10 cellular contexts compared by ENCODE assay signal in genomic region chr6:28719275-28719940, GRCh38.
DNase-seq lines count a peak whose midpoint lies in the region; ATAC-seq, FAIRE-seq and TF ChIP-seq lines count a peak whose summit lies in the region.
"Had no signal": no experiment of that assay in that cellular context is flagged by ENCODE, and none has a peak within 500 bp of the region (broad histone marks: within the 10 kb centered on the region; RNA-seq: fewer than 3 reads in every experiment).

No MANE protein-coding gene starts in this region.

- H2BK120ac ChIP-seq in H1 (replicated peaks; ENCODE audit: low read depth, low read length), result no peak overlapping the region

- H3K14ac ChIP-seq in H1 (ENCODE audit: insufficient read length), result no peak overlapping the region

- no peaks in the 10 kb centered on the region for H3K79me1 ChIP-seq in H1 (ENCODE audit: low read depth, low read length)

- POLR2A ChIA-PET in OCI-LY7 (lab: Charles Lee), result interaction anchor here (1.8 kb wide), 1 partner anchor 9 kb away, joined by 8 read pairs; no protein-coding TSS in a partner anchor
- POLR2A ChIA-PET in H1 (lab: Charles Lee; ENCODE audit: partially characterized antibody), result interaction anchor here (0.6 to 2.8 kb wide), 7 partner anchors 9 to 896 kb away, joined by 3 to 10 read pairs (median 4); no protein-coding TSS in a partner anchor

- no peaks in the 10 kb centered on the region for H3K4me1 ChIP-seq in HAP-1
- no peaks in the 10 kb centered on the region for H3K4me1 ChIP-seq in OCI-LY7 (ENCODE audit: insufficient read depth, low read length, poor library complexity, severe bottlenecking)
- no peaks in the 10 kb centered on the region for H3K4me1 ChIP-seq in H1 (replicated peaks in 1 of 4; ENCODE audit: control insufficient read depth in 3 of 4, insufficient read depth in 4 of 4, low read length in 3 of 4)
- H3K4me1 ChIP-seq: upper lobe of left lung had no signal

- no peaks in the 10 kb centered on the region for H3K4me1 Mint-ChIP-seq in stimulated activated memory B cell treated with anti-CD40 and anti-IgM and Interleukin-4, amounts not matched to agents 10 μg/mL and 1 μg/mL and 100 μg/mL, for 72 hours
- H3K4me1 Mint-ChIP-seq: activated B cell treated with CpG ODN at 0.5 μM for 24 hours had no signal

- no peak overlapping the region for H4K91ac ChIP-seq in H1 (replicated peaks; ENCODE audit: insufficient read length, low read length)

- FAIRE-seq in H1 (lab: Jason Lieb, UNC) (no peak), GM19239 (lab: Jason Lieb, UNC) (no peak)

- 12% methylated on average over 11 of the region's 11 CpGs; no CpG with 5 or more reads in 1 of the 2 experiments for WGBS in H1 (ENCODE audit: extremely low coverage in 1 of 2, insufficient coverage in 1 of 2, insufficient read length in 1 of 2, insufficient replicate concordance in 2 of 2, low coverage in 1 of 2, low lambda C conversion rate in 2 of 2, missing lambda C conversion rate in 1 of 2), 2 experiments

- TF ChIP-seq EP300 in H1 (IDR thresholded peaks at IDR 0.05; ENCODE audit: borderline replicate concordance in 1 of 2, low read depth in 2 of 2, low read length in 2 of 2), result no peak

- H3K9ac ChIP-seq in H1 (replicated peaks in 1 of 4; ENCODE audit: extremely low read depth in 1 of 4, low read depth in 3 of 4, low read length in 3 of 4), result no peak overlapping the region

- H3K4me3 ChIP-seq in HAP-1 (no peak overlapping the region), OCI-LY7 (ENCODE audit: low read depth, low read length, poor library complexity, severe bottlenecking) (no peak overlapping the region), H1 (ENCODE audit: extremely low read depth in 1 of 4, insufficient read depth in 2 of 4, low read depth in 3 of 4, low read length in 4 of 4) (peak overlapping the region in 2 of 4 experiments; percentile 13 to 48; a peak in 2 of 8 replicates)
- H3K4me3 ChIP-seq: upper lobe of left lung had no signal

- H3K36me3 Mint-ChIP-seq in stimulated activated memory B cell treated with anti-CD40 and anti-IgM and Interleukin-4, amounts not matched to agents 10 μg/mL and 1 μg/mL and 100 μg/mL, for 72 hours, result no peaks in the 10 kb centered on the region

- ATAC-seq in stimulated activated memory B cell treated with anti-CD40 and anti-IgM and Interleukin-4, amounts not matched to agents 10 μg/mL and 1 μg/mL and 100 μg/mL, for 72 hours, result no peak

- H3K9me3 ChIP-seq in HAP-1, result no peaks in the 10 kb centered on the region
- no peaks in the 10 kb centered on the region for H3K9me3 ChIP-seq in OCI-LY7 (ENCODE audit: low read length)
- no peaks in the 10 kb centered on the region for H3K9me3 ChIP-seq in H1 (ENCODE audit: insufficient read depth in 2 of 2, low read depth in 1 of 2, low read length in 1 of 2)
- H3K9me3 ChIP-seq: upper lobe of left lung had no signal

- H2BK12ac ChIP-seq in H1 (ENCODE audit: low read depth, low read length), result no peak overlapping the region

- BruUV-seq in OCI-LY7 (replicated peaks; lab: Mats Ljungman, UMichigan), result no TSS peak

- H3K56ac ChIP-seq in H1 (replicated peaks; ENCODE audit: insufficient read length, low read depth, low read length), result no peak overlapping the region

- no peak overlapping the region for H3K23ac ChIP-seq in H1 (ENCODE audit: insufficient read length)

- H4K8ac ChIP-seq in H1 (ENCODE audit: extremely low read depth, insufficient read depth, low read length), result no peak overlapping the region

- H3K27ac Mint-ChIP-seq in stimulated activated memory B cell treated with anti-CD40 and anti-IgM and Interleukin-4, amounts not matched to agents 10 μg/mL and 1 μg/mL and 100 μg/mL, for 72 hours, result no peak overlapping the region
- H3K27ac Mint-ChIP-seq: activated B cell treated with CpG ODN at 0.5 μM for 24 hours had no signal

- no peaks in the 10 kb centered on the region for H3K9me3 Mint-ChIP-seq in stimulated activated memory B cell treated with anti-CD40 and anti-IgM and Interleukin-4, amounts not matched to agents 10 μg/mL and 1 μg/mL and 100 μg/mL, for 72 hours

- TF ChIP-seq CTCF in OCI-LY7 (conservative IDR thresholded peaks at IDR 0.05; ENCODE audit: low read length) (no peak), H1 (IDR thresholded peaks at IDR 0.05; ENCODE audit: control extremely low read depth in 1 of 3, insufficient read depth in 1 of 3, low read depth in 1 of 3, low read length in 3 of 3) (no peak)

- no peak overlapping the region for H2BK20ac ChIP-seq in H1 (ENCODE audit: low read length)

- intact Hi-C loops in OCI-LY7 (cut with micrococcal nuclease; ENCODE audit: unreplicated experiment), result no loop called here

- H2AFZ ChIP-seq in OCI-LY7 (ENCODE audit: low read length), result no peak overlapping the region
- no peak overlapping the region for H2AFZ ChIP-seq in H1 (ENCODE audit: low read length)

- no peak overlapping the region for H3K18ac ChIP-seq in H1 (ENCODE audit: extremely low read depth, low read length)

- H4K5ac ChIP-seq in H1 (ENCODE audit: insufficient read length, low read depth, low read length), result no peak overlapping the region

- no peaks in the 10 kb centered on the region for H3K79me2 ChIP-seq in OCI-LY7 (ENCODE audit: insufficient read depth, low read depth, low read length)
- no peaks in the 10 kb centered on the region for H3K79me2 ChIP-seq in H1 (ENCODE audit: control insufficient read depth in 1 of 2, insufficient read depth in 2 of 2, low read length in 2 of 2)

- in situ Hi-C loops in Caki2 (cut with HindIII; ENCODE audit: low pct_unique_long_range_greater_than_20kb, low sequenced_read_pairs) (no loop called here), HAP-1 (cut with MboI; ENCODE audit: low sequenced_read_pairs) (no loop called here)

- no peaks in the 10 kb centered on the region for H3K9me2 ChIP-seq in OCI-LY7 (ENCODE audit: insufficient read depth, low read length)

- no peak for TF ChIP-seq RAD21 in H1 (IDR thresholded peaks at IDR 0.05 in 1 of 2, conservative IDR thresholded peaks at IDR 0.05 in 1 of 2; ENCODE audit: low read depth in 2 of 2, low read length in 2 of 2)

- H2BK5ac ChIP-seq in H1 (ENCODE audit: low read depth, low read length), result no peak overlapping the region

- no peak overlapping the region for H3K4ac ChIP-seq in H1 (replicated peaks; ENCODE audit: insufficient read length, low read depth, low read length)

- H3K27me3 Mint-ChIP-seq in stimulated activated memory B cell treated with anti-CD40 and anti-IgM and Interleukin-4, amounts not matched to agents 10 μg/mL and 1 μg/mL and 100 μg/mL, for 72 hours, result peaks cover 26% of the 10 kb centered on the region

- H3K4me3 Mint-ChIP-seq in stimulated activated memory B cell treated with anti-CD40 and anti-IgM and Interleukin-4, amounts not matched to agents 10 μg/mL and 1 μg/mL and 100 μg/mL, for 72 hours, result no peak overlapping the region
- H3K4me3 Mint-ChIP-seq: activated B cell treated with CpG ODN at 0.5 μM for 24 hours had no signal

- no peaks in the 10 kb centered on the region; the same call in 1 of the 2 replicates for H3K23me2 ChIP-seq in H1 (ENCODE audit: low read depth, low read length)

- no peak for TF ChIP-seq POLR2A in H1 (IDR thresholded peaks at IDR 0.05; ENCODE audit: control extremely low read depth in 1 of 2, low read depth in 2 of 2, low read length in 2 of 2)

- no peak overlapping the region for H2BK15ac ChIP-seq in H1 (ENCODE audit: low read length)

- H4K20me1 ChIP-seq in OCI-LY7 (ENCODE audit: insufficient read depth, low read length), result no peaks in the 10 kb centered on the region
- H4K20me1 ChIP-seq in H1 (replicated peaks in 1 of 2; ENCODE audit: control insufficient read depth in 1 of 2, insufficient read depth in 2 of 2, low read length in 2 of 2), result no peaks in the 10 kb centered on the region

- no peak overlapping the region for H2AK5ac ChIP-seq in H1 (ENCODE audit: low read depth, low read length)

- no peaks in the 10 kb centered on the region for H3K36me3 ChIP-seq in HAP-1 (replicated peaks)
- no peaks in the 10 kb centered on the region for H3K36me3 ChIP-seq in OCI-LY7 (ENCODE audit: insufficient read depth, low read length)
- H3K36me3 ChIP-seq in H1 (ENCODE audit: control insufficient read depth in 2 of 4, insufficient read depth in 4 of 4, low read length in 3 of 4), result no peaks in the 10 kb centered on the region
- H3K36me3 ChIP-seq: upper lobe of left lung had no signal

- H3K27me3 ChIP-seq in HAP-1 (ENCODE audit: low read depth), result no peaks in the 10 kb centered on the region
- no peaks in the 10 kb centered on the region; a peak in 1 of 7 replicates for H3K27me3 ChIP-seq in H1 (replicated peaks in 1 of 4; ENCODE audit: control insufficient read depth in 3 of 4, extremely low read depth in 1 of 4, insufficient read depth in 3 of 4, low read length in 3 of 4)
- H3K27me3 ChIP-seq: upper lobe of left lung had no signal

- H3K4me2 ChIP-seq in OCI-LY7 (ENCODE audit: low read length), result no peak overlapping the region
- peak overlapping the region; percentile 32 to 62; a peak in 3 of 4 replicates for H3K4me2 ChIP-seq in H1 (ENCODE audit: insufficient read depth in 1 of 2, low read depth in 2 of 2, low read length in 2 of 2)

- H3K27ac ChIP-seq in OCI-LY7 (ENCODE audit: low read depth, low read length, poor library complexity, severe bottlenecking) (no peak overlapping the region), H1 (ENCODE audit: low read depth, low read length) (no peak overlapping the region)
- H3K27ac ChIP-seq: upper lobe of left lung had no signal

- CTCF ChIA-PET in OCI-LY7 (lab: Charles Lee; ENCODE audit: unreplicated experiment), result no interaction called here
- CTCF ChIA-PET in H1 (lab: Charles Lee; ENCODE audit: partially characterized antibody), result interaction anchor here (0.7 to 1.6 kb wide), 3 partner anchors 40 to 204 kb away, joined by 3 to 4 read pairs (median 3); no protein-coding TSS in a partner anchor

- DNase-seq in Caki2 (ENCODE audit: low read depth), result peak; percentile 21
- peak; percentile 45 to 77 for DNase-seq in HAP-1 (ENCODE audit: low spot score in 2 of 2)
- peak; percentile 12 for DNase-seq in OCI-LY7 (ENCODE audit: low spot score)
- peak in 1 of 2 experiments; percentile 88 for DNase-seq in H1 (ENCODE audit: low read depth in 1 of 2, low spot score in 2 of 2)
- DNase-seq in GM19239 (ENCODE audit: insufficient read length, low spot score), result no peak
- no peak for DNase-seq in mesenteric fat pad (ENCODE audit: low spot score)
- DNase-seq in NCI-H1092 treated with DMSO at 0.1 percent for 48 hours (lab: John Stamatoyannopoulos, UW), result no peak
- DNase-seq: activated B cell treated with CpG ODN at 0.5 μM for 24 hours, upper lobe of left lung had no signal

TF ChIP-seq in H1, 55 proteins besides CTCF, POLR2A, EP300 and RAD21 (continues in another document):
- TF ChIP-seq TAF7 (optimal IDR thresholded peaks at IDR 0.05; ENCODE audit: borderline replicate concordance, low read depth, low read length), result peak; percentile 19
- no peak for TF ChIP-seq SP1 (IDR thresholded peaks at IDR 0.05; ENCODE audit: low read depth, low read length)
- TF ChIP-seq TBP (IDR thresholded peaks at IDR 0.05; ENCODE audit: low read depth, low read length), result peak; percentile 98
- 0 out of 2 replicates have a peak, but pooled peaks have one; percentile 28 for TF ChIP-seq CEBPB (IDR thresholded peaks at IDR 0.05; ENCODE audit: low read depth, low read length)

Comparison
In these comparisons a context has a peak if more than half of its experiments do, and no peak if none do; other contexts are left out.
1. DNase-seq: peak in Caki2 (single experiment), HAP-1 (2 of 2) and OCI-LY7 (single experiment); none in GM19239 (single experiment), mesenteric fat pad (single experiment) and NCI-H1092 treated with DMSO at 0.1 percent for 48 hours (single experiment).